21 cellular contexts compared by ENCODE assay signal in the genomic region with DNA sequence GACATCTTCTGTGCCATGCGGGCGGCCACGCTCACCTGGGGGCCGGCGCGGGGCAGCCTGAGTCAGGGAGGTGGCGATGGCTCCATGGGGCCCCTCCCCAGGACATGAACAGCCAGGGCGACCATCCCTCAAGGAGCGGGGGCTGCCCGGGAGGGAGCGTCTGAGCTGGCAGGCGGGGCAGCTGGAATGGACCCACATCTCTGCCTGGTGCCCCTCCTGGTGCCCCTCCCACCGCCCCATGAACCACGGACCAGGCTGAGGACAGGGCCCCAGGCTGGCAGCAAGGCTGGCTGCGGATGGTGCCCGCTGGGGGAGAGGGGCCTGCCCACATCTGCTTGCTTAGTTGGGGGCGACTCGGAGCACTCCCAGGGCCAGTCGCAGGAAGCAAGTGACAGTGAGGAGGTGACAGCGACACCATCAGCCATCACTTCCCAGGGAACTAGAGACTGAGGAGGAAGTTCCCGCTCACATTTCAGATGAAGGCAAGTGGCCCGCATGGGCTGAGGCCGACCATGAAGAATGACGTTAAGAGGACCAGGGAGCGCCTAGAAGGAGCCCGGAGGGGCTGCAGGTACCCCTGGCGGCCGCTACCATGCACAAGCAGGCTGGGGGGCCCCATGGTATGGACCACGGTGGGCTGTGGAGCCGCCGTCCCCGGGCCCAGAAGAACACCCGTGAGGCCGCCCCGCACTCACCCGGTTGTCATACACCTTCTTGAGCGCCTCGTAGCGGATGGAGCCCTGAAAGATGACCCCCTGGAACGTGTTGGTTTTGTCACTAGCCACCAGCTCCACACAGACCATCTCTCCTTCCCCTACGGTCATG.
"Had no signal": no experiment of that assay in that cellular context is flagged by ENCODE, and none has a peak within 500 bp of the region (broad histone marks: within the 10 kb centered on the region; RNA-seq: fewer than 3 reads in every experiment).

No MANE protein-coding gene starts in this region.

- ATAC-seq: activated CD4-positive, alpha-beta T cell treated with anti-CD3 and anti-CD28 coated beads for 36 hours; activated T-cell treated with anti-CD3 and anti-CD28 coated beads, Interleukin-2, amount 50 U/mL, for 4 hours; natural killer cell treated with Interleukin-12 subunit alpha and Interleukin-12 subunit beta and Interleukin-15 and Interleukin-18, amount 100 ng/mL, for 72 hours; right cardiac atrium had no signal

- H3K36me3 Mint-ChIP-seq: natural killer cell treated with Interleukin-12 subunit alpha and Interleukin-12 subunit beta and Interleukin-15 and Interleukin-18, amount 100 ng/mL, for 72 hours had no signal

- H3K9me3 Mint-ChIP-seq: activated B cell treated with CpG ODN at 0.5 μM for 24 hours; activated naive CD4-positive, alpha-beta T cell treated with anti-CD3 and anti-CD28 coated beads for 36 hours; activated T-cell treated with anti-CD3 and anti-CD28 coated beads, Interleukin-2, amount 50 U/mL, for 4 hours; activated T-helper 2 cell treated with anti-CD3 and anti-CD28 coated beads, Interferon-gamma antibody, Interleukin-2, Interleukin-4, amounts not matched to agents 10 μg/mL and 5 μg/mL and 100 μg/mL, durations not matched to agents 14 hours and 24 hours and 36 hours; brain; natural killer cell treated with Interleukin-12 subunit alpha and Interleukin-12 subunit beta and Interleukin-15 and Interleukin-18, amount 100 ng/mL, for 72 hours had no signal

- H3K9me3 ChIP-seq: left ventricle myocardium inferior, neutrophil, pancreas, transverse colon had no signal

- H3K4me1 Mint-ChIP-seq: activated B cell treated with CpG ODN at 0.5 μM for 24 hours; activated CD4-positive, alpha-beta T cell treated with anti-CD3 and anti-CD28 coated beads for 36 hours had no signal

- H3K4me3 Mint-ChIP-seq: activated B cell treated with CpG ODN at 0.5 μM for 24 hours; activated CD4-positive, alpha-beta T cell treated with anti-CD3 and anti-CD28 coated beads for 36 hours; activated naive CD4-positive, alpha-beta T cell treated with anti-CD3 and anti-CD28 coated beads for 36 hours; activated T-cell treated with anti-CD3 and anti-CD28 coated beads, Interleukin-2, amount 50 U/mL, for 4 hours; brain; natural killer cell treated with Interleukin-12 subunit alpha and Interleukin-12 subunit beta and Interleukin-15 and Interleukin-18, amount 100 ng/mL, for 72 hours had no signal

- H3K27ac ChIP-seq: left ventricle myocardium inferior, neutrophil, pancreas, transverse colon had no signal

- H3K36me3 ChIP-seq: transverse colon had no signal

- H3K4me1 ChIP-seq: left ventricle myocardium inferior, pancreas had no signal

- DNase-seq: activated B cell treated with CpG ODN at 0.5 μM for 24 hours; activated CD4-positive, alpha-beta T cell treated with anti-CD3 and anti-CD28 coated beads for 36 hours; activated CD4-positive, alpha-beta T cell treated with anti-CD3 and anti-CD28 coated beads, Interleukin-2, amount 50 U/mL, for 4 hours; activated CD8-positive, alpha-beta memory T cell treated with anti-CD3 and anti-CD28 coated beads, Interleukin-2, amount 50 U/mL, for 48 hours; activated naive CD4-positive, alpha-beta T cell treated with anti-CD3 and anti-CD28 coated beads for 36 hours; activated T-cell treated with anti-CD3 and anti-CD28 coated beads, Interleukin-2, amount 50 U/mL, for 4 hours; dermis blood vessel endothelial cell; effector CD8-positive, alpha-beta T cell; hippocampal formation; kidney glomerular epithelial cell; left ventricle myocardium inferior; midbrain; right cardiac atrium; stimulated activated CD4-positive, alpha-beta T cell treated with anti-CD3 and anti-CD28 coated beads, Interleukin-1b, Interleukin-23, amount 100 ng/mL, for 48 hours; T-helper 9 cell; transverse colon had no signal

- H3K4me3 ChIP-seq: left ventricle myocardium inferior, pancreas, transverse colon had no signal

- H3K27me3 Mint-ChIP-seq: activated B cell treated with CpG ODN at 0.5 μM for 24 hours; activated CD4-positive, alpha-beta T cell treated with anti-CD3 and anti-CD28 coated beads for 36 hours; natural killer cell treated with Interleukin-12 subunit alpha and Interleukin-12 subunit beta and Interleukin-15 and Interleukin-18, amount 100 ng/mL, for 72 hours had no signal

- H3K27me3 ChIP-seq: neutrophil, pancreas, transverse colon had no signal

- H3K27ac Mint-ChIP-seq: activated B cell treated with CpG ODN at 0.5 μM for 24 hours; activated CD4-positive, alpha-beta T cell treated with anti-CD3 and anti-CD28 coated beads for 36 hours; activated naive CD4-positive, alpha-beta T cell treated with anti-CD3 and anti-CD28 coated beads for 36 hours; activated T-helper 2 cell treated with anti-CD3 and anti-CD28 coated beads, Interferon-gamma antibody, Interleukin-2, Interleukin-4, amounts not matched to agents 10 μg/mL and 5 μg/mL and 100 μg/mL, durations not matched to agents 14 hours and 24 hours and 36 hours; brain; natural killer cell treated with Interleukin-12 subunit alpha and Interleukin-12 subunit beta and Interleukin-15 and Interleukin-18, amount 100 ng/mL, for 72 hours had no signal
